Comparison of ENCODE assay signal across 2 cellular contexts in genomic region chr7:23022258-23022745, GRCh38.
TF ChIP-seq lines count a peak whose summit lies in the region.

No MANE protein-coding gene starts in this region.

TF ChIP-seq in liver, 16 proteins besides CTCF, POLR2A, EP300 and RAD21 (continued from another document):
- TF ChIP-seq REST (IDR thresholded peaks at IDR 0.05), result no peak
- peak; percentile 84 for TF ChIP-seq NR2F2 (IDR thresholded peaks at IDR 0.05)

TF ChIP-seq in HepG2, 621 proteins besides CTCF, POLR2A, EP300 and RAD21 (continued from another document):
- no peak for TF ChIP-seq ZNF550 (CRISPR knock-in tag; IDR thresholded peaks at IDR 0.05; ENCODE audit: borderline replicate concordance)
- TF ChIP-seq ZNF766 (CRISPR knock-in tag; IDR thresholded peaks at IDR 0.05; ENCODE audit: borderline replicate concordance), result no peak
- TF ChIP-seq NFE2L2 (IDR thresholded peaks at IDR 0.05; ENCODE audit: low read length), result no peak
- TF ChIP-seq ZNF782 (CRISPR knock-in tag; IDR thresholded peaks at IDR 0.05; ENCODE audit: borderline replicate concordance), result no peak
- no peak for TF ChIP-seq KDM1A (CRISPR knock-in tag; IDR thresholded peaks at IDR 0.05)
